In genomic region chr17:43175213-43176118, GRCh38 we compare ENCODE assay signal across 12 cellular contexts. TPM values are rescaled to one million over a fixed set of nuclear protein-coding genes. Genes with fewer than 3 reads are reported as not detected.
A peak's percentile ranks its signal among the peaks of the same experiment; 100 is the strongest.
DNase-seq lines count a peak whose midpoint lies in the region; ATAC-seq, FAIRE-seq and TF ChIP-seq lines count a peak whose summit lies in the region.
"Had no signal": no experiment of that assay in that cellular context is flagged by ENCODE, and none has a peak within 500 bp of the region (broad histone marks: within the 10 kb centered on the region; RNA-seq: fewer than 3 reads in every experiment).

No MANE protein-coding gene starts in this region.

- H3K9ac ChIP-seq in mucosa of stomach (ENCODE audit: low read length), result peak overlapping the region; percentile 48

- H3K9me3 ChIP-seq in left ventricle myocardium inferior (replicated peaks), result no peaks in the 10 kb centered on the region
- no peaks in the 10 kb centered on the region for H3K9me3 ChIP-seq in mucosa of stomach (ENCODE audit: control insufficient read depth, low read length)

- H3K27me3 ChIP-seq in left ventricle myocardium inferior (ENCODE audit: low read depth), result no peaks in the 10 kb centered on the region
- H3K27me3 ChIP-seq in mucosa of stomach (ENCODE audit: control insufficient read depth, insufficient read depth, low read length), result no peaks in the 10 kb centered on the region

- no peak for TF ChIP-seq POLR2A in GM12892 (IDR thresholded peaks at IDR 0.05; ENCODE audit: low read depth, low read length)

- ATAC-seq in left cardiac atrium (no peak), GM18907 (IDR thresholded peaks at IDR 0.05; ENCODE audit: unreplicated experiment) (no peak), GM19467 (IDR thresholded peaks at IDR 0.05; ENCODE audit: unreplicated experiment) (no peak)

- H3K36me3 ChIP-seq in left ventricle myocardium inferior (peaks cover 35% of the 10 kb centered on the region), mucosa of stomach (ENCODE audit: control insufficient read depth, insufficient read depth, low read length) (no peaks in the 10 kb centered on the region)

- FAIRE-seq in GM12892 (lab: Jason Lieb, UNC), result no peak
- FAIRE-seq: TTC549 had no signal

- peak overlapping the region; percentile 9 for H3K4me3 ChIP-seq in left ventricle myocardium inferior
- H3K4me3 ChIP-seq in mucosa of stomach (ENCODE audit: low read length), result no peak overlapping the region

- intact Hi-C loops in left ventricle myocardium inferior (cut with micrococcal nuclease), result loop anchor here (5.0 kb wide), 1 partner anchor 157 kb away; no protein-coding TSS in a partner anchor
- intact Hi-C loops in left cardiac atrium (cut with DNase I), result no loop called here

- H3K4me1 ChIP-seq in left ventricle myocardium inferior, result peaks cover 80% of the 10 kb centered on the region
- peaks cover 28% of the 10 kb centered on the region for H3K4me1 ChIP-seq in mucosa of stomach (ENCODE audit: control insufficient read depth, insufficient read depth, low read length)

- peak overlapping the region; percentile 33 for H3K27ac ChIP-seq in left ventricle myocardium inferior (replicated peaks)

- TF ChIP-seq CTCF in left ventricle myocardium inferior (IDR thresholded peaks at IDR 0.05; ENCODE audit: borderline replicate concordance), result no peak

- DNase-seq in left ventricle myocardium inferior (no peak), left cardiac atrium (no peak), astrocyte of the hippocampus (ENCODE audit: low read depth, low spot score) (peak; percentile 20), GM12892 (ENCODE audit: insufficient read length) (no peak)
- DNase-seq in stimulated activated naive CD4-positive, alpha-beta T cell (lab: John Stamatoyannopoulos, UW), result no peak
- DNase-seq: NCI-H2081 had no signal

RNA-seq across cellular contexts. Expression of gene NBR1, which starts 4.5 kb away (rescaled TPM):
- total RNA-seq in left ventricle myocardium inferior, result 103 TPM
- total RNA-seq in left cardiac atrium, result 10 to 100 TPM; 71.9 to 87.2 TPM
- 30.5 TPM for polyA plus RNA-seq in GM12892 (2012; ENCODE audit: missing spikeins)

RNA-seq across cellular contexts. Expression of gene TMEM106A, which starts 36.2 kb away (rescaled TPM):
- total RNA-seq in left ventricle myocardium inferior (3.2 TPM), left cardiac atrium (1 to 10 TPM; 7.6 to 8.4 TPM)
- polyA plus RNA-seq in GM12892 (2012; ENCODE audit: missing spikeins), result 8.1 TPM

RNA-seq across cellular contexts. Expression of gene BRCA1, which starts 50.3 kb away (rescaled TPM):
- 8.1 TPM for total RNA-seq in left ventricle myocardium inferior
- total RNA-seq in left cardiac atrium, result 1 to 10 TPM; 2.9 to 7.9 TPM
- polyA plus RNA-seq in GM12892 (2012; ENCODE audit: missing spikeins), result 37.0 TPM

RNA-seq across cellular contexts. Expression of gene CCDC200, which starts 53.0 kb away (rescaled TPM):
- total RNA-seq in left ventricle myocardium inferior (not detected), left cardiac atrium (not detected)
- 8.6 TPM for polyA plus RNA-seq in GM12892 (2012; ENCODE audit: missing spikeins)
- total RNA-seq: dermis microvascular lymphatic vessel endothelial cell had no signal

RNA-seq across cellular contexts. Expression of gene RNU2-1, which starts 58.3 kb away (rescaled TPM):
- total RNA-seq in left ventricle myocardium inferior (5,474 TPM), left cardiac atrium (over 10,000 TPM in 1 of 2 donors, 1,000 to 10,000 TPM in 1; 5,669 to 12,300 TPM)
- not detected for polyA plus RNA-seq in GM12892 (2012; ENCODE audit: missing spikeins)
- total RNA-seq: dermis microvascular lymphatic vessel endothelial cell, mononuclear cell had no signal
